In genomic region chr21:33642027-33642895, GRCh38 we compare ENCODE assay signal across 8 cellular contexts. TPM values are rescaled to one million over a fixed set of nuclear protein-coding genes. Genes with fewer than 3 reads are reported as not detected.
DNase-seq lines count a peak whose midpoint lies in the region; ATAC-seq and TF ChIP-seq lines count a peak whose summit lies in the region.

TSS of gene ITSN1 (plus strand) at chr21:33642501. CDS start at chr21:33718829, 76,328 bp downstream.

- intact Hi-C loops in heart left ventricle (cut with DNase I): loop anchor here in 9 of 10 donors (5.0 to 10.0 kb wide), 11 partner anchors 45 to 255 kb away; no protein-coding TSS in a partner anchor
- intact Hi-C loops in transverse colon (cut with DNase I; ENCODE audit: low total_unique reads): loop anchor here (10.0 kb wide), 1 partner anchor 1703 kb away; no protein-coding TSS in a partner anchor

- TF ChIP-seq CTCF in GM12875 (IDR thresholded peaks at IDR 0.05; ENCODE audit: borderline replicate concordance, insufficient read depth, low read depth, low read length) (no peak), heart left ventricle (IDR thresholded peaks at IDR 0.05) (peak in 1 of 12 donors; percentile 4), transverse colon (IDR thresholded peaks at IDR 0.05) (no peak)

- H3K36me3 ChIP-seq in heart left ventricle: peaks cover 0 to 4% (median 0%) of the 10 kb centered on the region in 9 donors
- no peaks in the 10 kb centered on the region for H3K36me3 ChIP-seq in transverse colon

- in situ Hi-C loops in transverse colon (cut with MboI; ENCODE audit: low pct_ligation_motif_present in 1 of 4, low pct_unique_long_range_greater_than_20kb in 1 of 4, low sequenced_read_pairs in 3 of 4): no loop called here

- ATAC-seq in HG02852 (IDR thresholded peaks at IDR 0.05; ENCODE audit: unreplicated experiment) (peak; percentile 77), heart left ventricle (peak; percentile 94 to 98 (median 96))

- 0 to 1% (median 0%) methylated on average over 41 to 71 of the region's 71 CpGs for WGBS in heart left ventricle, 4 donors
- WGBS in transverse colon (ENCODE audit: low coverage in 1 of 2), 2 donors: 0 to 1% methylated on average over 21 to 59 of the region's 71 CpGs

- H3K27ac ChIP-seq in heart left ventricle (peak within 1 kb of the TSS; percentile 59 to 97 (median 88)), transverse colon (peak within 1 kb of the TSS; percentile 93 to 97 (median 94))

- H3K4me3 ChIP-seq in GM12875 (ENCODE audit: low read depth, low read length): peak within 1 kb of the TSS; percentile 90
- H3K4me3 ChIP-seq in heart left ventricle: peak within 1 kb of the TSS; percentile 71 to 93 (median 89)
- peak within 1 kb of the TSS; percentile 85 to 99 (median 90) for H3K4me3 ChIP-seq in transverse colon

- TF ChIP-seq EP300 in transverse colon (IDR thresholded peaks at IDR 0.05; ENCODE audit: low read depth): no peak

- TF ChIP-seq POLR2A in heart left ventricle (IDR thresholded peaks at IDR 0.05) (peak; percentile 60 to 89), transverse colon (IDR thresholded peaks at IDR 0.05) (peak; percentile 96)

- no peaks in the 10 kb centered on the region for H3K27me3 ChIP-seq in heart left ventricle
- H3K27me3 ChIP-seq in transverse colon: no peaks in the 10 kb centered on the region

- H3K4me1 ChIP-seq in heart left ventricle (peaks cover 0 to 40% (median 20%) of the 10 kb centered on the region in 12 donors), transverse colon (peaks cover 11 to 69% (median 23%) of the 10 kb centered on the region in 4 donors)

- DNase-seq in NCI-H1436 treated with DMSO at 0.1 percent for 48 hours (lab: John Stamatoyannopoulos, UW): peak; percentile 94
- DNase-seq in T follicular helper cell (ENCODE audit: low read depth): peak; percentile 100
- peak; percentile 99 for DNase-seq in amniotic epithelial cell (ENCODE audit: low read depth)
- DNase-seq in heart left ventricle: peak; percentile 100
- DNase-seq in pons (ENCODE audit: low spot score): peak; percentile 100
- DNase-seq in transverse colon: peak; percentile 100

- H3K9me3 ChIP-seq in heart left ventricle (no peaks in the 10 kb centered on the region), transverse colon (no peaks in the 10 kb centered on the region)

RNA-seq across cellular contexts. Expression of gene ITSN1, which starts in this region (rescaled TPM):
- 10 to 100 TPM; 22.8 to 51.5 (median 42.3) TPM for total RNA-seq in heart left ventricle
- 10 to 100 TPM; 17.2 to 25.9 TPM for polyA plus RNA-seq in heart left ventricle
- total RNA-seq in transverse colon: 100 to 1,000 TPM in 1 of 4 donors, 10 to 100 TPM in 3; 37.0 to 123 (median 61.1) TPM

Comparison
In these comparisons a context has a peak if more than half of its experiments do, and no peak if none do; other contexts are left out.
1. Peak in every context shown above with its lines: DNase-seq, ATAC-seq, H3K4me3 ChIP-seq and H3K27ac ChIP-seq.